In the genomic region with DNA sequence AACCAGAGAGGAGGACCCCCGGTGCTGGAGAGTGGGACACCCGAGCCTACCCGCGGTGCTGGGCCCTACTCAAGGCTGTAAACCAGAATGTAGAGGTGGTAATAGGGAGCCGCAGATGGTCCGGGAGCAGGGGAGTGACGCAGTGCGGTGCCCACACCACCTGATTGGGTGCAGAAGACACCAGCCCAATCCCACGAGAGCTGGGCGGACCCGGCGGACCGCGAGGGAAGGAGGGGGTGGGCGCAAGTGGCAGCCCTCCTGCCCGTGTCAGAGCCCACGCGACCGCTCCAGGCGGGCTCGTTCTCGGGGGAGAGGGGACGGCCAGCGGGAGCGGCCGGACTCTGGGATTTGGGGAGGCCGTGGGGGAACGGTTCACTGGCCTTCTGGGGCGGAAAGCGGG, we compare ENCODE assay signal across 8 cellular contexts.
DNase-seq lines count a peak whose midpoint lies in the region; ATAC-seq, FAIRE-seq and TF ChIP-seq lines count a peak whose summit lies in the region.

No MANE protein-coding gene starts in this region.

- DNase-seq in cardiac fibroblast (ENCODE audit: low read depth in 2 of 2) (peak; percentile 48 to 58), kidney (peak; percentile 93), spleen (no peak), HK-2 (ENCODE audit: unreplicated experiment) (no peak)

- no peak overlapping the region for H3K9ac ChIP-seq in HUES48 (ENCODE audit: low read depth, low read length)
- peak overlapping the region in 1 of 2 donors; percentile 81 for H3K9ac ChIP-seq in kidney (ENCODE audit: low read length in 2 of 2)

- H3K4me1 ChIP-seq in HUES48 (ENCODE audit: control insufficient read depth, insufficient read depth, low read length): no peaks in the 10 kb centered on the region
- H3K4me1 ChIP-seq in kidney (ENCODE audit: control insufficient read depth in 1 of 2, insufficient read depth in 1 of 2, low read depth in 1 of 2, low read length in 2 of 2): peaks cover 7 to 13% of the 10 kb centered on the region in 2 donors
- H3K4me1 ChIP-seq in spleen: peaks cover 6 to 48% (median 26%) of the 10 kb centered on the region in 6 donors

- ATAC-seq in GM21381 (IDR thresholded peaks at IDR 0.05; ENCODE audit: unreplicated experiment) (no peak), GM19463 (IDR thresholded peaks at IDR 0.05; ENCODE audit: unreplicated experiment) (no peak), GM21825 (IDR thresholded peaks at IDR 0.05; ENCODE audit: unreplicated experiment) (no peak)

- intact Hi-C loops in kidney (cut with DNase I): no loop called here
- intact Hi-C loops in spleen (cut with DNase I; ENCODE audit: low total_unique reads): no loop called here

- no peak for TF ChIP-seq POLR2A in spleen (IDR thresholded peaks at IDR 0.05)

- H3K4me3 ChIP-seq in HUES48 (ENCODE audit: low read depth, low read length): peak overlapping the region; percentile 56; the same call in 1 of the 2 replicates
- H3K4me3 ChIP-seq in cardiac fibroblast (replicated peaks in 1 of 2; ENCODE audit: low read depth in 2 of 2, low read length in 2 of 2): peak overlapping the region; percentile 17 to 53
- peak overlapping the region in 1 of 2 donors; percentile 57 for H3K4me3 ChIP-seq in kidney (ENCODE audit: low read length in 2 of 2)
- peak overlapping the region; percentile 9 to 66 (median 35) for H3K4me3 ChIP-seq in spleen

- no peak for TF ChIP-seq CTCF in cardiac fibroblast (IDR thresholded peaks at IDR 0.05; ENCODE audit: low read depth, low read length)
- TF ChIP-seq CTCF in kidney (IDR thresholded peaks at IDR 0.05; ENCODE audit: borderline replicate concordance, extremely low read depth, insufficient read depth): no peak
- no peak for TF ChIP-seq CTCF in spleen (IDR thresholded peaks at IDR 0.05 in 8 of 11, conservative IDR thresholded peaks at IDR 0.05 in 3 of 11)

- H3K27me3 ChIP-seq in HUES48 (ENCODE audit: control insufficient read depth, insufficient read depth, low read length) (peaks cover 30% of the 10 kb centered on the region), spleen (replicated peaks in 1 of 7) (peaks cover 2 to 58% (median 18%) of the 10 kb centered on the region in 7 donors)

- H3K36me3 ChIP-seq in HUES48 (ENCODE audit: control insufficient read depth, insufficient read depth, low read length) (no peaks in the 10 kb centered on the region), kidney (ENCODE audit: control insufficient read depth in 1 of 2, insufficient read depth in 2 of 2, low read length in 2 of 2) (no peaks in the 10 kb centered on the region), spleen (no peaks in the 10 kb centered on the region)

- H3K9me3 ChIP-seq in HUES48 (ENCODE audit: control insufficient read depth, insufficient read depth, low read length) (no peaks in the 10 kb centered on the region), kidney (ENCODE audit: control insufficient read depth in 1 of 2, low read length in 2 of 2) (no peaks in the 10 kb centered on the region), spleen (no peaks in the 10 kb centered on the region)

- H3K27ac ChIP-seq in HUES48 (ENCODE audit: low read depth, low read length): no peak overlapping the region
- peak overlapping the region; percentile 78 to 87 for H3K27ac ChIP-seq in kidney (ENCODE audit: low read depth in 2 of 2, low read length in 2 of 2)
- peak overlapping the region; percentile 19 to 85 (median 82) for H3K27ac ChIP-seq in spleen

- FAIRE-seq in kidney (lab: Jason Lieb, UNC): no peak

- WGBS in spleen, 5 donors: 28 to 46% (median 33%) methylated on average over 6 to 30 of the region's 30 CpGs

Comparison
In these comparisons a context has a peak if more than half of its experiments do, and no peak if none do; other contexts are left out.
1. DNase-seq: peak in cardiac fibroblast (2 of 2) and kidney (single experiment); none in spleen (single experiment) and HK-2 (single experiment).